In the genomic region with DNA sequence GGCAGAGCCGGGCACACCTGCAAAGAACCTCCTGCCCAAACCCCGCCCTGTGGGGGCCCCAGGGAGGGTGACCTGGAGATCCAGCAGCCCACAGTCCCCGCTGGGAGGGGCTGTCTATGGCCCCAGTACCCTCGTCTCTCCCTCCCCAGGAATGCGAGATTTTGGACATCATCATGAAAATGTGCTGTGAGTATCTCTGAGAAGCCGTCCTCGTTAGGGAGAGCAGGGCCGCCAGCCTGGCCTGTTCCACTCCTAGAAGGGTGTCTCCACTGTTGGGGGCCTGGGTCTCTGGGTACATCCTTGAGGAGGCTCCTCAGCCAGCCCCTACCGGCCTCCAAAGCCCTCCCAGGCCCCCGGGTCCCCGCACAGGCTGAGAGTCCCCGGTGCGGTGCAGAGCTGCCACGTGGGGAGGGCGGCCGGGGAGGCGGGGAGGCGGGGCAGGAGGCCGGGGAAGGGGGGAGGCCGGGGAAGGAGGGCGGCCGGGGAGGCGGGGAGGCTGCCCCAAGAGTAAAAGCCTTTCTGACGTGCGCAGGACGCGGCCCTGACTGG, we compare ENCODE assay signal across 20 cellular contexts. TPM values are rescaled to one million over a fixed set of nuclear protein-coding genes. Genes with fewer than 3 reads are reported as not detected.
A peak's percentile ranks its signal among the peaks of the same experiment; 100 is the strongest.
DNase-seq lines count a peak whose midpoint lies in the region; ATAC-seq, FAIRE-seq and TF ChIP-seq lines count a peak whose summit lies in the region.
"Had no signal": no experiment of that assay in that cellular context is flagged by ENCODE, and none has a peak within 500 bp of the region (broad histone marks: within the 10 kb centered on the region; RNA-seq: fewer than 3 reads in every experiment).

No MANE protein-coding gene starts in this region.

- H3K27me3 ChIP-seq in K562 (ENCODE audit: control insufficient read depth in 2 of 2, insufficient read depth in 2 of 2, low read length in 2 of 2) (peaks cover 15 to 75% of the 10 kb centered on the region in 2 experiments), right cardiac atrium (ENCODE audit: control insufficient read depth, insufficient read depth) (no peaks in the 10 kb centered on the region)
- H3K27me3 ChIP-seq: upper lobe of left lung had no signal

- POLR2A ChIA-PET in K562 (lab: Yijun Ruan, JAX) = no interaction called here

- CTCF ChIA-PET in activated CD8-positive, alpha-beta memory T cell treated with anti-CD3 and anti-CD28 coated beads, Interleukin-2, amount 10 ng/mL, durations not matched to agents 7 days and 5 days (lab: Charles Lee) = no interaction called here
- CTCF ChIA-PET in K562 (lab: Yijun Ruan, JAX; ENCODE audit: low intra/inter-chr PET ratio) = no interaction called here

- no peak for ATAC-seq in activated CD8-positive, alpha-beta memory T cell treated with anti-CD3 and anti-CD28 coated beads, Interleukin-2, amount 10 ng/mL, durations not matched to agents 7 days and 5 days
- peak; percentile 20; the same call in 2 of the 3 replicates for ATAC-seq in K562
- ATAC-seq in right cardiac atrium = no peak
- peak; percentile 55 for ATAC-seq in sciatic nerve
- no peak for ATAC-seq in GM19324 (IDR thresholded peaks at IDR 0.05; ENCODE audit: low FRiP score, unreplicated experiment)
- no peak for ATAC-seq in GM21515 (IDR thresholded peaks at IDR 0.05; ENCODE audit: unreplicated experiment)
- ATAC-seq: stimulated activated effector memory CD8-positive, alpha-beta T cell treated with anti-CD3 and anti-CD28 coated beads, Interleukin-12 subunit alpha, Interleukin-12 subunit beta, amount 100 ng/mL, for 72 hours had no signal

- H3K9me1 ChIP-seq in K562 (ENCODE audit: control insufficient read depth, insufficient read depth, low read length) = no peaks in the 10 kb centered on the region

- H3K4me3 ChIP-seq in K562 = no peak overlapping the region
- no peak overlapping the region for H3K4me3 ChIP-seq in right cardiac atrium (ENCODE audit: low read length)
- H3K4me3 ChIP-seq: A549, HAP-1, upper lobe of left lung had no signal

- no peaks in the 10 kb centered on the region for H3K27me3 Mint-ChIP-seq in activated CD8-positive, alpha-beta memory T cell treated with anti-CD3 and anti-CD28 coated beads, Interleukin-2, amount 10 ng/mL, durations not matched to agents 7 days and 5 days

- no TSS peak for BruUV-seq in K562 (replicated peaks; lab: Mats Ljungman, UMichigan)

- H3K4me1 Mint-ChIP-seq in activated CD8-positive, alpha-beta memory T cell treated with anti-CD3 and anti-CD28 coated beads, Interleukin-2, amount 10 ng/mL, durations not matched to agents 7 days and 5 days = no peaks in the 10 kb centered on the region
- H3K4me1 Mint-ChIP-seq: CD8-positive, alpha-beta memory T cell had no signal

- no peak overlapping the region for H3K4me3 Mint-ChIP-seq in activated CD8-positive, alpha-beta memory T cell treated with anti-CD3 and anti-CD28 coated beads, Interleukin-2, amount 10 ng/mL, durations not matched to agents 7 days and 5 days
- H3K4me3 Mint-ChIP-seq: CD8-positive, alpha-beta memory T cell; stimulated activated effector memory CD8-positive, alpha-beta T cell treated with anti-CD3 and anti-CD28 coated beads, Interleukin-12 subunit alpha, Interleukin-12 subunit beta, amount 100 ng/mL, for 72 hours had no signal

- H3K4me2 ChIP-seq in K562 (ENCODE audit: insufficient read depth, low read length) = 0 out of 2 replicates have a peak overlapping the region, but pooled peaks have one; percentile 37
- H3K4me2 ChIP-seq: A549, KMS-11 had no signal

- intact Hi-C loops in K562 (cut with micrococcal nuclease) = no loop called here
- intact Hi-C loops in right cardiac atrium (cut with DNase I) = loop anchor here in 1 of 4 donors (10.0 kb wide), 1 partner anchor 115 kb away; no protein-coding TSS in a partner anchor
- intact Hi-C loops in sciatic nerve (cut with DNase I) = no loop called here

- no peaks in the 10 kb centered on the region for H3K79me2 ChIP-seq in K562 (ENCODE audit: control insufficient read depth, insufficient read depth, low read length)

- H3K9me3 Mint-ChIP-seq in activated CD8-positive, alpha-beta memory T cell treated with anti-CD3 and anti-CD28 coated beads, Interleukin-2, amount 10 ng/mL, durations not matched to agents 7 days and 5 days (ENCODE audit: low read depth) = no peaks in the 10 kb centered on the region
- H3K9me3 Mint-ChIP-seq: CD8-positive, alpha-beta memory T cell; stimulated activated effector memory CD8-positive, alpha-beta T cell treated with anti-CD3 and anti-CD28 coated beads, Interleukin-12 subunit alpha, Interleukin-12 subunit beta, amount 100 ng/mL, for 72 hours had no signal

- no peak overlapping the region for H3K27ac Mint-ChIP-seq in activated CD8-positive, alpha-beta memory T cell treated with anti-CD3 and anti-CD28 coated beads, Interleukin-2, amount 10 ng/mL, durations not matched to agents 7 days and 5 days
- H3K27ac Mint-ChIP-seq: stimulated activated effector memory CD8-positive, alpha-beta T cell treated with anti-CD3 and anti-CD28 coated beads, Interleukin-12 subunit alpha, Interleukin-12 subunit beta, amount 100 ng/mL, for 72 hours had no signal

- no peak for TF ChIP-seq POLR2A in K562 (conservative IDR thresholded peaks at IDR 0.05)

- H3K27ac ChIP-seq in K562 (ENCODE audit: extremely low read depth, low read depth, low read length) (no peak overlapping the region), right cardiac atrium (ENCODE audit: low read length) (no peak overlapping the region)
- H3K27ac ChIP-seq: A549, KMS-11, upper lobe of left lung had no signal

- FAIRE-seq in K562 (lab: Jason Lieb, UNC) = no peak
- FAIRE-seq: A549, GM18507 had no signal

- WGBS in K562 (ENCODE audit: insufficient coverage, low coverage, missing lambda C conversion rate) = 1% methylated on average over 16 of the region's 27 CpGs
- 84% methylated on average over 27 of the region's 27 CpGs for WGBS in right cardiac atrium

- H3K36me3 ChIP-seq in K562 (ENCODE audit: control insufficient read depth, insufficient read depth, low read length) = no peaks in the 10 kb centered on the region

- DNase-seq in activated CD8-positive, alpha-beta memory T cell treated with anti-CD3 and anti-CD28 coated beads, Interleukin-2, amount 10 ng/mL, durations not matched to agents 7 days and 5 days = peak; percentile 23
- no peak for DNase-seq in activated CD8-positive, alpha-beta memory T cell treated with anti-CD3 and anti-CD28 coated beads, Interleukin-2, amount 50 U/mL, for 4 hours
- DNase-seq in K562 (ENCODE audit: extremely low read depth in 1 of 4, low spot score in 3 of 4) (peak in 1 of 4 experiments; percentile 50), right cardiac atrium (peak; percentile 18 to 50 (median 45)), sciatic nerve (ENCODE audit: low spot score) (peak; percentile 58), NCI-H146 (lab: John Stamatoyannopoulos, UW) (no peak)
- DNase-seq: DND-41; effector CD8-positive, alpha-beta T cell; NCI-H1048; NCI-H2081 treated with DMSO at 0.1 percent for 48 hours; NCI-H524 had no signal

- TF ChIP-seq RAD21 in K562 (CRISPR knock-in tag; conservative IDR thresholded peaks at IDR 0.05 in 1 of 2, IDR thresholded peaks at IDR 0.05 in 1 of 2) = no peak

- peaks cover 5% of the 10 kb centered on the region for H4K20me1 ChIP-seq in K562 (replicated peaks; ENCODE audit: control insufficient read depth, insufficient read depth, low read length)

- TF ChIP-seq CTCF in K562 (IDR thresholded peaks at IDR 0.05 in 2 of 3, conservative IDR thresholded peaks at IDR 0.05 in 1 of 3; ENCODE audit: insufficient read depth in 2 of 3, low read depth in 1 of 3, low read length in 3 of 3) = no peak

- H3K4me1 ChIP-seq in K562 (replicated peaks in 1 of 2; ENCODE audit: control insufficient read depth in 2 of 2, insufficient read depth in 2 of 2, low read length in 2 of 2) (peaks cover 0 to 61% of the 10 kb centered on the region in 2 experiments; a peak in 2 of 5 replicates), right cardiac atrium (ENCODE audit: control insufficient read depth, insufficient read depth, low read length) (no peaks in the 10 kb centered on the region)
- H3K4me1 ChIP-seq: A549, HAP-1, upper lobe of left lung had no signal

- in situ Hi-C loops in K562 (cut with MboI) = no loop called here

- TF ChIP-seq EP300 in K562 (IDR thresholded peaks at IDR 0.05; ENCODE audit: low read length) = no peak

- 0 out of 2 replicates have a peak overlapping the region, but pooled peaks have one; percentile 31 for H2AFZ ChIP-seq in K562 (ENCODE audit: low read depth, low read length)

- H3K36me3 Mint-ChIP-seq in activated CD8-positive, alpha-beta memory T cell treated with anti-CD3 and anti-CD28 coated beads, Interleukin-2, amount 10 ng/mL, durations not matched to agents 7 days and 5 days = no peaks in the 10 kb centered on the region
- H3K36me3 Mint-ChIP-seq: CD8-positive, alpha-beta memory T cell; stimulated activated effector memory CD8-positive, alpha-beta T cell treated with anti-CD3 and anti-CD28 coated beads, Interleukin-12 subunit alpha, Interleukin-12 subunit beta, amount 100 ng/mL, for 72 hours had no signal

- H3K9ac ChIP-seq in K562 (ENCODE audit: insufficient read depth in 1 of 2, low read depth in 2 of 2, low read length in 2 of 2) = no peak overlapping the region
- H3K9ac ChIP-seq: KMS-11 had no signal

- no peaks in the 10 kb centered on the region for H3K9me3 ChIP-seq in K562 (replicated peaks; ENCODE audit: control insufficient read depth, insufficient read depth, low read depth, low read length)
- H3K9me3 ChIP-seq in right cardiac atrium (ENCODE audit: control insufficient read depth, low read length) = no peaks in the 10 kb centered on the region
- H3K9me3 ChIP-seq: A549, HAP-1, upper lobe of left lung had no signal

RNA-seq across cellular contexts. Expression of gene COL6A1, which starts 18.7 kb away (rescaled TPM):
- 1 to 10 TPM in 1 of 2 experiments, under 1 TPM in 1; 0.12 to 5.4 TPM for total RNA-seq in activated CD8-positive, alpha-beta memory T cell treated with anti-CD3 and anti-CD28 coated beads, Interleukin-2, amount 10 ng/mL, durations not matched to agents 7 days and 5 days
- 0.32 and 1.5 TPM in 2 replicates for total RNA-seq in K562 (2011; cell fraction: chromatin; rRNA removed; ENCODE audit: low replicate concordance)
- total RNA-seq in K562 (2011; cell fraction: nucleolus; rRNA removed) = 1.7 and 3.8 TPM in 2 replicates
- 1.2 and 1.4 TPM in 2 replicates for total RNA-seq in K562 (2011; cell fraction: nucleoplasm; rRNA removed)
- total RNA-seq in K562 (2014; rRNA removed) (0.14 and 0.53 TPM in 2 replicates), K562 (2014; rRNA removed; fragmentation: Illumina TruSeq; extraction: Trizol) (0.13 TPM in 1 of 2 replicates, not detected in the other), K562 (2015; rRNA removed; fragmentation: Illumina TruSeq; extraction: Trizol) (0.04 and 0.14 TPM in 2 replicates), K562 (2021) (1.2 and 1.3 TPM in 2 replicates), right cardiac atrium (100 to 1,000 TPM; 112 to 192 (median 171) TPM), sciatic nerve (247 TPM)
- polyA plus RNA-seq in K562 (2011; rRNA removed) (0.10 and 0.39 TPM in 2 replicates), K562 (2014; fragmentation: Illumina TruSeq; extraction: Trizol) (0.07 and 0.21 TPM in 2 replicates), K562 (2014; fragmentation: Nextera tagmentation; extraction: Ambion mirVana) (not detected), K562 (2014; rRNA removed) (0.50 and 0.76 TPM in 2 replicates), right cardiac atrium (165 TPM)
- 0.21 and 0.48 TPM in 2 replicates for polyA plus RNA-seq in K562 (2011; cell fraction: cytosol; rRNA removed)
- 3.8 and 4.4 TPM in 2 replicates for polyA plus RNA-seq in K562 (2011; cell fraction: nucleus; rRNA removed)
- polyA plus RNA-seq in K562 (2012) = 0.57 and 1.5 TPM in 2 replicates
- not detected in 2 replicates for polyA minus RNA-seq in K562 (2011; rRNA and poly(A)+ RNA removed)
- 1.5 TPM in 1 of 2 replicates, not detected in the other for polyA minus RNA-seq in K562 (2011; cell fraction: cytosol; rRNA and poly(A)+ RNA removed)
- 0.40 and 1.2 TPM in 2 replicates for polyA minus RNA-seq in K562 (2011; cell fraction: nucleus; rRNA and poly(A)+ RNA removed)

Comparison
In these comparisons a context has a peak if more than half of its experiments do, and no peak if none do; other contexts are left out.
1. DNase-seq: peak in activated CD8-positive, alpha-beta memory T cell treated with anti-CD3 and anti-CD28 coated beads, Interleukin-2, amount 10 ng/mL, durations not matched to agents 7 days and 5 days (single experiment), right cardiac atrium (3 of 3) and sciatic nerve (single experiment); none in activated CD8-positive, alpha-beta memory T cell treated with anti-CD3 and anti-CD28 coated beads, Interleukin-2, amount 50 U/mL, for 4 hours (single experiment) and NCI-H146 (single experiment).
2. ATAC-seq: peak in K562 (single experiment) and sciatic nerve (single experiment); none in activated CD8-positive, alpha-beta memory T cell treated with anti-CD3 and anti-CD28 coated beads, Interleukin-2, amount 10 ng/mL, durations not matched to agents 7 days and 5 days (single experiment), right cardiac atrium (0 of 2), GM19324 (single experiment) and GM21515 (single experiment).
3. RNA of gene COL6A1, which starts 18.7 kb away (total RNA-seq): 247 TPM in sciatic nerve (single experiment) and 112 to 192 TPM in right cardiac atrium; 0.12 to 5.4 TPM in activated CD8-positive, alpha-beta memory T cell treated with anti-CD3 and anti-CD28 coated beads, Interleukin-2, amount 10 ng/mL, durations not matched to agents 7 days and 5 days and 0.04 to 3.8 TPM in K562; every median in the first group is over 10 times any median in the second.